Comparison of ENCODE assay signal across 1 cellular context in the genomic region with DNA sequence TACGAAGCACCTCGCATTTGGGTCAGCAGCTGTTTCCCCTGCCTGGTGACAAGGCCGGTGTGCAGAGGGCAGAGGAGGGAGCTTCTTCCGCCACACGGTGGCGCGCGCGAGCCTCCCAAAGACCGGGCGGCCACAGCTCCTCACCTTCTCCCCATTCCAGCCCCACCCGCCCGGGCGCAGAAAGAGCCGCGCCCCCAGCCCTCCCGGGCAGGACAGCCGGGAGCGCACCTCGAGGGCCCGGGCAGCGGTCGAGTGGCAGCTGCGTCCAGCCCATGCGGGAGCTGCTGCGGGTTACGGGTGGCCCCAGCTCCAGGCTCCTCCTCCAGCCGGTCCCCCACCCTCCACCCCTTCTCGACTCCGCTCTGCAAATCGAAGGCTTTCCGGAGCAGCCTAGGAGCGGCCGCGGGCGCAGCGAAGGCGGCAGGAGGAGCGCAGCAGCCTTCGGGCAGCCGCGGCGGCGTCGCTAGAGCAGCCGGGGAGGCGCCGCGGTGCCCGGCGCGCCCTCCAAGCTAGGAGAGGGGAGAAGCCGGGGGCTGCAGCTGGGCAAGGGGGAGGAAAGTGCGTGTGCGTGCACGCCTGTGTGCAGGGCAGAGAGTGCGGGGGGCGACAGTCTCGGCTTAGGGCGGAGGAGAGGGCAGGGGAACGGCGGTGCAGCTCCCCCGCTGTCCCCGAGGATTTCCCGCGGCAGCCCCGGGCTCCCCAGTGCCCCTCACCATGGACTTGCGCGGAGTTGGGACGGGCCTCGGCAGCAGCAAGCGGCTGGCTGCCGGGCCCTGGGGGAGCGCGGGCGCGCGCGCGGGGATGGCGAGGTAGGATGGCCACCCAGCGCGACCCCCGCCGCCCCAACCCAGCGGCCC.
TF ChIP-seq lines count a peak whose summit lies in the region.

CCDC85A (plus strand) TSS at position 348 of the 857 bp plus-strand sequence. CDS start 635 bp downstream, outside the sequence.

TF ChIP-seq in SK-N-SH, 30 proteins besides CTCF, POLR2A, EP300 and RAD21 (continued from another document):
- no peak for TF ChIP-seq ZBTB33 (IDR thresholded peaks at IDR 0.05; ENCODE audit: borderline replicate concordance, low read depth)
- peak; percentile 54 for TF ChIP-seq PBX3 (IDR thresholded peaks at IDR 0.05)
- no peak; the same call in none of the 2 replicates for TF ChIP-seq POLR2AphosphoS5 (IDR thresholded peaks at IDR 0.05; ENCODE audit: low read depth, low read length)
- no peak for TF ChIP-seq REST (IDR thresholded peaks at IDR 0.05; ENCODE audit: low read depth, low read length)
- no peak for TF ChIP-seq CHD2 (IDR thresholded peaks at IDR 0.05; ENCODE audit: low read length, partially characterized antibody)
- no peak for TF ChIP-seq EZH2phosphoT487 (IDR thresholded peaks at IDR 0.05; ENCODE audit: borderline replicate concordance, low read depth)
- 0 out of 2 replicates have a peak, but pooled peaks have one; percentile 3 for TF ChIP-seq FOSL2 (IDR thresholded peaks at IDR 0.05; ENCODE audit: borderline replicate concordance, low read depth)
- TF ChIP-seq TEAD4 (IDR thresholded peaks at IDR 0.05; ENCODE audit: borderline replicate concordance, insufficient read depth), result no peak
- peak; percentile 73 for TF ChIP-seq SMC3 (IDR thresholded peaks at IDR 0.05; ENCODE audit: low read depth, low read length)
- TF ChIP-seq NFIC (IDR thresholded peaks at IDR 0.05; ENCODE audit: borderline replicate concordance), result peak; percentile 19; the same call in 1 of the 2 replicates
- TF ChIP-seq GATA2 (CRISPR knock-in tag; IDR thresholded peaks at IDR 0.05), result no peak
- TF ChIP-seq SIN3A (IDR thresholded peaks at IDR 0.05; ENCODE audit: borderline replicate concordance, low read depth, low read length), result peak; percentile 77; the same call in 1 of the 2 replicates
- TF ChIP-seq FOXJ3 (CRISPR knock-in tag; IDR thresholded peaks at IDR 0.05), result no peak
- peak; percentile 46 for TF ChIP-seq TCF12 (IDR thresholded peaks at IDR 0.05)
- TF ChIP-seq MXI1 (IDR thresholded peaks at IDR 0.05; ENCODE audit: low read depth, low read length), result no peak
